Comparison of ENCODE assay signal across 1 cellular context in the genomic region with DNA sequence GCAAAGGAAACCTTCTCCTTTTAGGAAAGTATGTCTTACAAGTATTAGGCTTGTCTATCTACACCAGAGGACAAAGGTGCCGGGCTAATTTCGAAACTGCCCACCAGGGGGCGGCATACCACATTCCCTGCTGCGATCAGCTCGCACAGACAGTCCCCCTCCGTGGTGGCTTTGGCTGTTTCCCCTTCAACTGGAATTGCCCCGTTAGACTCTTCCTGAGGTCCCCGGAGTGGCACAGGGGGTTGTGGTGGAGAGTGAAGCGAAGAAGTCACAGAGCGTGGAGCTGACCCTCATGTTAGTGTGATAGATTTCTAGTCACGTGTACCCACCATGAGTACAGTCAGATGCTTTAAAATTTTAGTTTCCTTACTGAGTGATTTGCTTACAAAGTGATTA.
TF ChIP-seq lines count a peak whose summit lies in the region.

No MANE protein-coding gene starts in this region.

TF ChIP-seq in K562, 482 proteins besides CTCF, POLR2A, EP300 and RAD21 (continued from another document):
- TF ChIP-seq, protein P1, sequence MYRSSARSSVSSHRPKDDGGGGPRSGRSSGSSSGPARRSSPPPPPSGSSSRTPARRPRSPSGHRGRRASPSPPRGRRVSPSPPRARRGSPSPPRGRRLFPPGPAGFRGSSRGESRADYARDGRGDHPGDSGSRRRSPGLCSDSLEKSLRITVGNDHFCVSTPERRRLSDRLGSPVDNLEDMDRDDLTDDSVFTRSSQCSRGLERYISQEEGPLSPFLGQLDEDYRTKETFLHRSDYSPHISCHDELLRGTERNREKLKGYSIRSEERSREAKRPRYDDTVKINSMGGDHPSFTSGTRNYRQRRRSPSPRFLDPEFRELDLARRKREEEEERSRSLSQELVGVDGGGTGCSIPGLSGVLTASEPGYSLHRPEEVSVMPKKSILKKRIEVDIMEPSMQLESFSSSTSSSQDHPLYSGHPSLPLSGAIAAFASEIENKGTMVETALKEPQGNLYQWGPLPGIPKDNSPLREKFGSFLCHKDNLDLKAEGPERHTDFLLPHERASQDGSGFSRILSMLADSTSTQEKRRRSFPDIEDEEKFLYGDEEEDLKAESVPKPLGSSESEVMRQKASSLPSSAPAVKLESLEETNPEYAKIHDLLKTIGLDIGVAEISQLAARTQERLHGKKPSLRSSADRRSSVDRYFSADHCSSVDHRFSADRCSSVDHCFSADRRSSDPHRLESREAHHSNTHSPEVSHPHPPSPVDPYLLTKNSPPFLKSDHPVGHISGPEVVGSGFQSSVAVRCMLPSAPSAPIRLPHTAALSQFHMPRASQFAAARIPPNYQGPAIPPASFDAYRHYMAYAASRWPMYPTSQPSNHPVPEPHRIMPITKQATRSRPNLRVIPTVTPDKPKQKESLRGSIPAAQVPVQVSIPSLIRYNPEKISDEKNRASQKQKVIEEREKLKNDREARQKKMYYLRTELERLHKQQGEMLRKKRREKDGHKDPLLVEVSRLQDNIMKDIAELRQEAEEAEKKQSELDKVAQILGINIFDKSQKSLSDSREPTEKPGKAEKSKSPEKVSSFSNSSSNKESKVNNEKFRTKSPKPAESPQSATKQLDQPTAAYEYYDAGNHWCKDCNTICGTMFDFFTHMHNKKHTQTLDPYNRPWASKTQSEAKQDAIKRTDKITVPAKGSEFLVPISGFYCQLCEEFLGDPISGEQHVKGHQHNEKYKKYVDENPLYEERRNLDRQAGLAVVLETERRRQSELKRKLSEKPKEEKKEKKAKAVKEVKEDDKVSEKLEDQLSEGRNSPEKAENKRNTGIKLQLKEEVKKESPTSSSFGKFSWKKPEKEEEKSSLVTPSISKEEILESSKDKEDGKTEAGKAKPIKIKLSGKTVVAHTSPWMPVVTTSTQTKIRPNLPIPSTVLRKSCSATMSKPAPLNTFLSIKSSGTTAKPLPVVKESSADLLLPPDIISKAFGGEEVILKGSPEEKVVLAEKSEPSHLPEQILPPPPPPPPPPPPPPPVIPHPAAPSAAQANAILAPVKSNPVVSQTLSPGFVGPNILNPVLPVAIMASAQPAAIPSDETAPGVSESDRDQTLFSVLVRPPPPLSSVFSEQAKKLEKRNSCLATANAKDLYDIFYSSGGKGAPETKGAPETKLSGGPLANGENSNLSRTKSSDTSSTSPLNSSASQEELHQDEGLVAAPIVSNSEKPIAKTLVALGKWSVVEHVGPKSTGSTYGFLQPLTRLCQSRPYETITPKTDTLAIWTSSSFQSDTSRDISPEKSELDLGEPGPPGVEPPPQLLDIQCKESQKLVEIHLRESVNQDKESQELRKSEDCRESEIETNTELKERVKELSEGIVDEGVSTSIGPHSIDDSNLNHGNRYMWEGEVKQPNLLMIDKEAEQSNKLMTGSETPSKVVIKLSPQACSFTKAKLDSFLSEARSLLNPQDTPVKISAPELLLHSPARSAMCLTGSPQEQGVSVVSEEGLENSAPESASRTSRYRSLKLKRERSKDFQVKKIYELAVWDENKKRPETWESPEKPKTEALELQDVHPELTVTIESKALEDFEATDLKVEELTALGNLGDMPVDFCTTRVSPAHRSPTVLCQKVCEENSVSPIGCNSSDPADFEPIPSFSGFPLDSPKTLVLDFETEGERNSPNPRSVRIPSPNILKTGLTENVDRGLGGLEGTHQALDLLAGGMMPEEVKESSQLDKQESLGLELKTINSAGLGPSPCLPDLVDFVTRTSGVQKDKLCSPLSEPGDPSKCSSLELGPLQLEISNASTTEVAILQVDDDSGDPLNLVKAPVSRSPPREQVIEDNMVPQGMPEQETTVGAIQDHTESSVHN (IDR thresholded peaks at IDR 0.05; ENCODE audit: borderline replicate concordance in 1 of 2, low read depth in 1 of 2) = no peak
- TF ChIP-seq KLF16 (IDR thresholded peaks at IDR 0.05) = 0 out of 2 replicates have a peak, but pooled peaks have one; percentile 27
- TF ChIP-seq PTRF (tag; IDR thresholded peaks at IDR 0.05) = no peak
- TF ChIP-seq, protein P2, sequence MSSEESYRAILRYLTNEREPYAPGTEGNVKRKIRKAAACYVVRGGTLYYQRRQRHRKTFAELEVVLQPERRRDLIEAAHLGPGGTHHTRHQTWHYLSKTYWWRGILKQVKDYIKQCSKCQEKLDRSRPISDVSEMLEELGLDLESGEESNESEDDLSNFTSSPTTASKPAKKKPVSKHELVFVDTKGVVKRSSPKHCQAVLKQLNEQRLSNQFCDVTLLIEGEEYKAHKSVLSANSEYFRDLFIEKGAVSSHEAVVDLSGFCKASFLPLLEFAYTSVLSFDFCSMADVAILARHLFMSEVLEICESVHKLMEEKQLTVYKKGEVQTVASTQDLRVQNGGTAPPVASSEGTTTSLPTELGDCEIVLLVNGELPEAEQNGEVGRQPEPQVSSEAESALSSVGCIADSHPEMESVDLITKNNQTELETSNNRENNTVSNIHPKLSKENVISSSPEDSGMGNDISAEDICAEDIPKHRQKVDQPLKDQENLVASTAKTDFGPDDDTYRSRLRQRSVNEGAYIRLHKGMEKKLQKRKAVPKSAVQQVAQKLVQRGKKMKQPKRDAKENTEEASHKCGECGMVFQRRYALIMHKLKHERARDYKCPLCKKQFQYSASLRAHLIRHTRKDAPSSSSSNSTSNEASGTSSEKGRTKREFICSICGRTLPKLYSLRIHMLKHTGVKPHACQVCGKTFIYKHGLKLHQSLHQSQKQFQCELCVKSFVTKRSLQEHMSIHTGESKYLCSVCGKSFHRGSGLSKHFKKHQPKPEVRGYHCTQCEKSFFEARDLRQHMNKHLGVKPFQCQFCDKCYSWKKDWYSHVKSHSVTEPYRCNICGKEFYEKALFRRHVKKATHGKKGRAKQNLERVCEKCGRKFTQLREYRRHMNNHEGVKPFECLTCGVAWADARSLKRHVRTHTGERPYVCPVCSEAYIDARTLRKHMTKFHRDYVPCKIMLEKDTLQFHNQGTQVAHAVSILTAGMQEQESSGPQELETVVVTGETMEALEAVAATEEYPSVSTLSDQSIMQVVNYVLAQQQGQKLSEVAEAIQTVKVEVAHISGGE (CRISPR knock-in tag; IDR thresholded peaks at IDR 0.05) = no peak
- no peak for TF ChIP-seq HIVEP1 (CRISPR knock-in tag; IDR thresholded peaks at IDR 0.05)
- no peak for TF ChIP-seq RBM15 (IDR thresholded peaks at IDR 0.05; ENCODE audit: insufficient read depth, low read length)
- no peak for TF ChIP-seq CAMTA2 (CRISPR knock-in tag; conservative IDR thresholded peaks at IDR 0.05)
- TF ChIP-seq SMC3 (conservative IDR thresholded peaks at IDR 0.05; ENCODE audit: insufficient read depth, low read depth, low read length) = peak; percentile 62; the same call in 1 of the 2 replicates
- no peak for TF ChIP-seq POLR2AphosphoS2 (IDR thresholded peaks at IDR 0.05; ENCODE audit: low read length)
- peak; percentile 56 for TF ChIP-seq RAD51 (IDR thresholded peaks at IDR 0.05; ENCODE audit: borderline replicate concordance, low read depth)
- 0 out of 4 replicates have a peak, but pooled peaks of 1 of the 2 experiments have one; percentile 24 for TF ChIP-seq RCOR1 (IDR thresholded peaks at IDR 0.05; ENCODE audit: borderline replicate concordance in 1 of 2, low read depth in 2 of 2, low read length in 2 of 2)
